16 cellular contexts compared by ENCODE assay signal in genomic region chr4:184456337-184456736, GRCh38. TPM values are rescaled to one million over a fixed set of nuclear protein-coding genes. Genes with fewer than 3 reads are reported as not detected.
A peak's percentile ranks its signal among the peaks of the same experiment; 100 is the strongest.
DNase-seq lines count a peak whose midpoint lies in the region; ATAC-seq and TF ChIP-seq lines count a peak whose summit lies in the region.
"Had no signal": no experiment of that assay in that cellular context is flagged by ENCODE, and none has a peak within 500 bp of the region (broad histone marks: within the 10 kb centered on the region; RNA-seq: fewer than 3 reads in every experiment).

No MANE protein-coding gene starts in this region.

- H2AFZ ChIP-seq in KMS-11 (ENCODE audit: low read depth) (no peak overlapping the region), OCI-LY7 (ENCODE audit: low read length) (no peak overlapping the region)

- H3K27ac ChIP-seq in KMS-11 (peak overlapping the region; percentile 68), OCI-LY7 (ENCODE audit: low read depth, low read length, poor library complexity, severe bottlenecking) (no peak overlapping the region)
- H3K27ac ChIP-seq: C4-2B, HL-60 had no signal

- H3K9me3 ChIP-seq in OCI-LY7 (ENCODE audit: low read length): no peaks in the 10 kb centered on the region
- H3K9me3 ChIP-seq: HAP-1 had no signal

- H3K9ac ChIP-seq in KMS-11: no peak overlapping the region

- no peaks in the 10 kb centered on the region for H3K27me3 ChIP-seq in KMS-11 (ENCODE audit: insufficient read depth, low read depth)

- H3K9me2 ChIP-seq in OCI-LY7 (ENCODE audit: insufficient read depth, low read length): no peaks in the 10 kb centered on the region

- H3K79me2 ChIP-seq in KMS-11 (ENCODE audit: insufficient read depth, low read depth): peaks cover 92% of the 10 kb centered on the region
- H3K79me2 ChIP-seq in OCI-LY7 (ENCODE audit: insufficient read depth, low read depth, low read length): peaks cover 87% of the 10 kb centered on the region

- H3K4me2 ChIP-seq in KMS-11 (peak overlapping the region; percentile 72; the same call in 1 of the 2 replicates), OCI-LY7 (ENCODE audit: low read length) (no peak overlapping the region)

- no peak for DNase-seq in activated CD8-positive, alpha-beta T cell treated with anti-CD3 and anti-CD28 coated beads for 36 hours
- DNase-seq in activated CD8-positive, alpha-beta T cell treated with anti-CD3 and anti-CD28 coated beads, Interleukin-2, amount 10 ng/mL, durations not matched to agents 7 days and 5 days: no peak
- DNase-seq in memory B cell (ENCODE audit: low spot score in 2 of 2) (no peak), OCI-LY7 (ENCODE audit: low spot score) (no peak), T1000 (lab: John Stamatoyannopoulos, UW) (no peak)
- DNase-seq: NCI-H1930; NCI-H69; NK-92 treated with Interleukin-12 subunit alpha and Interleukin-12 subunit beta, amount 100 ng/mL, for 24 hours; OCI-M1; SHP77 treated with DMSO at 0.1 percent for 48 hours had no signal

- peak overlapping the region; percentile 10 for H3K27ac Mint-ChIP-seq in activated CD8-positive, alpha-beta T cell treated with anti-CD3 and anti-CD28 coated beads for 36 hours
- no peak overlapping the region for H3K27ac Mint-ChIP-seq in activated CD8-positive, alpha-beta T cell treated with anti-CD3 and anti-CD28 coated beads, Interleukin-2, amount 10 ng/mL, durations not matched to agents 7 days and 5 days
- H3K27ac Mint-ChIP-seq in memory B cell: no peak overlapping the region
- peak overlapping the region; percentile 70 for H3K27ac Mint-ChIP-seq in stimulated activated memory B cell treated with anti-CD40 and anti-IgM and Interleukin-4, amounts not matched to agents 10 μg/mL and 1 μg/mL and 100 μg/mL, for 72 hours

- H3K36me3 ChIP-seq in KMS-11 (ENCODE audit: insufficient read depth) (no peaks in the 10 kb centered on the region), OCI-LY7 (ENCODE audit: insufficient read depth, low read length) (peaks cover 22% of the 10 kb centered on the region)
- H3K36me3 ChIP-seq: HAP-1 had no signal

- H3K36me3 Mint-ChIP-seq in activated CD8-positive, alpha-beta T cell treated with anti-CD3 and anti-CD28 coated beads for 36 hours (ENCODE audit: low read depth): peaks cover 24% of the 10 kb centered on the region
- H3K36me3 Mint-ChIP-seq in activated CD8-positive, alpha-beta T cell treated with anti-CD3 and anti-CD28 coated beads, Interleukin-2, amount 10 ng/mL, durations not matched to agents 7 days and 5 days (ENCODE audit: low read depth): peaks cover 36% of the 10 kb centered on the region
- H3K36me3 Mint-ChIP-seq in memory B cell: peaks cover 2% of the 10 kb centered on the region
- H3K36me3 Mint-ChIP-seq in stimulated activated memory B cell treated with anti-CD40 and anti-IgM and Interleukin-4, amounts not matched to agents 10 μg/mL and 1 μg/mL and 100 μg/mL, for 72 hours: peaks cover 31% of the 10 kb centered on the region

- H3K9me3 Mint-ChIP-seq in activated CD8-positive, alpha-beta T cell treated with anti-CD3 and anti-CD28 coated beads for 36 hours: no peaks in the 10 kb centered on the region
- H3K9me3 Mint-ChIP-seq in activated CD8-positive, alpha-beta T cell treated with anti-CD3 and anti-CD28 coated beads, Interleukin-2, amount 10 ng/mL, durations not matched to agents 7 days and 5 days (ENCODE audit: insufficient read depth): no peaks in the 10 kb centered on the region
- H3K9me3 Mint-ChIP-seq in memory B cell: no peaks in the 10 kb centered on the region
- H3K9me3 Mint-ChIP-seq in stimulated activated memory B cell treated with anti-CD40 and anti-IgM and Interleukin-4, amounts not matched to agents 10 μg/mL and 1 μg/mL and 100 μg/mL, for 72 hours: no peaks in the 10 kb centered on the region

- H3K4me3 ChIP-seq in KMS-11 (IDR thresholded peaks at IDR 0.05; ENCODE audit: insufficient read depth, low read depth, low read length): no peak overlapping the region
- no peak overlapping the region for H3K4me3 ChIP-seq in OCI-LY7 (ENCODE audit: low read depth, low read length, poor library complexity, severe bottlenecking)
- H3K4me3 ChIP-seq: HAP-1 had no signal

- ATAC-seq in activated CD8-positive, alpha-beta T cell treated with anti-CD3 and anti-CD28 coated beads for 36 hours: no peak
- ATAC-seq in activated CD8-positive, alpha-beta T cell treated with anti-CD3 and anti-CD28 coated beads, Interleukin-2, amount 10 ng/mL, durations not matched to agents 7 days and 5 days: no peak
- ATAC-seq in memory B cell (ENCODE audit: low read depth): no peak
- ATAC-seq in stimulated activated memory B cell treated with anti-CD40 and anti-IgM and Interleukin-4, amounts not matched to agents 10 μg/mL and 1 μg/mL and 100 μg/mL, for 72 hours: no peak
- ATAC-seq in HG03196 (IDR thresholded peaks at IDR 0.05; ENCODE audit: unreplicated experiment): no peak

- peaks cover 85% of the 10 kb centered on the region for H3K4me1 ChIP-seq in KMS-11 (ENCODE audit: low read depth, poor library complexity, severe bottlenecking)
- peaks cover 73% of the 10 kb centered on the region for H3K4me1 ChIP-seq in OCI-LY7 (ENCODE audit: insufficient read depth, low read length, poor library complexity, severe bottlenecking)
- H3K4me1 ChIP-seq: HAP-1 had no signal

- BruUV-seq in OCI-LY7 (replicated peaks; lab: Mats Ljungman, UMichigan): no TSS peak

- no peaks in the 10 kb centered on the region for H4K20me1 ChIP-seq in KMS-11 (ENCODE audit: insufficient read depth)
- peaks cover 30% of the 10 kb centered on the region; the same call in 1 of the 2 replicates for H4K20me1 ChIP-seq in OCI-LY7 (ENCODE audit: insufficient read depth, low read length)

- CTCF ChIA-PET in activated CD8-positive, alpha-beta T cell treated with anti-CD3 and anti-CD28 coated beads for 36 hours (lab: Charles Lee): no interaction called here
- CTCF ChIA-PET in activated CD8-positive, alpha-beta T cell treated with anti-CD3 and anti-CD28 coated beads, Interleukin-2, amount 10 ng/mL, durations not matched to agents 7 days and 5 days (lab: Charles Lee): no interaction called here
- CTCF ChIA-PET in OCI-LY7 (lab: Charles Lee; ENCODE audit: unreplicated experiment): interaction anchor here (1.0 to 1.3 kb wide), 2 partner anchors 9 to 15 kb away, joined by 3 read pairs; no protein-coding TSS in a partner anchor

- intact Hi-C loops in activated CD8-positive, alpha-beta T cell treated with anti-CD3 and anti-CD28 coated beads for 36 hours (cut with micrococcal nuclease): no loop called here
- intact Hi-C loops in OCI-LY7 (cut with micrococcal nuclease; ENCODE audit: unreplicated experiment): no loop called here

- no peaks in the 10 kb centered on the region for H3K27me3 Mint-ChIP-seq in activated CD8-positive, alpha-beta T cell treated with anti-CD3 and anti-CD28 coated beads for 36 hours
- no peaks in the 10 kb centered on the region for H3K27me3 Mint-ChIP-seq in activated CD8-positive, alpha-beta T cell treated with anti-CD3 and anti-CD28 coated beads, Interleukin-2, amount 10 ng/mL, durations not matched to agents 7 days and 5 days (ENCODE audit: low read depth)
- no peaks in the 10 kb centered on the region for H3K27me3 Mint-ChIP-seq in memory B cell
- H3K27me3 Mint-ChIP-seq in stimulated activated memory B cell treated with anti-CD40 and anti-IgM and Interleukin-4, amounts not matched to agents 10 μg/mL and 1 μg/mL and 100 μg/mL, for 72 hours: no peaks in the 10 kb centered on the region

- H3K4me1 Mint-ChIP-seq in activated CD8-positive, alpha-beta T cell treated with anti-CD3 and anti-CD28 coated beads for 36 hours (ENCODE audit: low read depth): peaks cover 82% of the 10 kb centered on the region
- peaks cover 76% of the 10 kb centered on the region for H3K4me1 Mint-ChIP-seq in activated CD8-positive, alpha-beta T cell treated with anti-CD3 and anti-CD28 coated beads, Interleukin-2, amount 10 ng/mL, durations not matched to agents 7 days and 5 days (ENCODE audit: low read depth)
- peaks cover 64% of the 10 kb centered on the region for H3K4me1 Mint-ChIP-seq in memory B cell
- peaks cover 92% of the 10 kb centered on the region for H3K4me1 Mint-ChIP-seq in stimulated activated memory B cell treated with anti-CD40 and anti-IgM and Interleukin-4, amounts not matched to agents 10 μg/mL and 1 μg/mL and 100 μg/mL, for 72 hours

- H3K4me3 Mint-ChIP-seq in activated CD8-positive, alpha-beta T cell treated with anti-CD3 and anti-CD28 coated beads for 36 hours: no peak overlapping the region
- H3K4me3 Mint-ChIP-seq in activated CD8-positive, alpha-beta T cell treated with anti-CD3 and anti-CD28 coated beads, Interleukin-2, amount 10 ng/mL, durations not matched to agents 7 days and 5 days: no peak overlapping the region
- peak overlapping the region; percentile 11 for H3K4me3 Mint-ChIP-seq in memory B cell
- H3K4me3 Mint-ChIP-seq in stimulated activated memory B cell treated with anti-CD40 and anti-IgM and Interleukin-4, amounts not matched to agents 10 μg/mL and 1 μg/mL and 100 μg/mL, for 72 hours: no peak overlapping the region

- POLR2A ChIA-PET in activated CD8-positive, alpha-beta T cell treated with anti-CD3 and anti-CD28 coated beads for 36 hours (lab: Charles Lee): no interaction called here
- POLR2A ChIA-PET in activated CD8-positive, alpha-beta T cell treated with anti-CD3 and anti-CD28 coated beads, Interleukin-2, amount 10 ng/mL, durations not matched to agents 7 days and 5 days (lab: Charles Lee): no interaction called here
- POLR2A ChIA-PET in OCI-LY7 (lab: Charles Lee): no interaction called here

- no peak for TF ChIP-seq CTCF in activated CD8-positive, alpha-beta T cell treated with anti-CD3 and anti-CD28 coated beads for 36 hours (IDR thresholded peaks at IDR 0.05)
- TF ChIP-seq CTCF in KMS-11 (conservative IDR thresholded peaks at IDR 0.05; ENCODE audit: low read depth, low read length) (no peak), OCI-LY7 (conservative IDR thresholded peaks at IDR 0.05; ENCODE audit: low read length) (no peak)

RNA-seq across cellular contexts. Expression of gene IRF2, which starts 18.0 kb away (rescaled TPM):
- 10 to 100 TPM; 48.1 to 56.4 TPM for total RNA-seq in activated CD8-positive, alpha-beta T cell treated with anti-CD3 and anti-CD28 coated beads for 36 hours
- 10 to 100 TPM; 59.7 to 65.3 TPM for total RNA-seq in activated CD8-positive, alpha-beta T cell treated with anti-CD3 and anti-CD28 coated beads, Interleukin-2, amount 10 ng/mL, durations not matched to agents 7 days and 5 days
- 29.7 and 32.3 TPM in 2 replicates for total RNA-seq in OCI-LY7 (2014; rRNA removed; shearing (Covaris generic))
- total RNA-seq in OCI-LY7 (2022): 31.8 and 37.8 TPM in 2 replicates

Comparison
In these comparisons a context has a peak if more than half of its experiments do, and no peak if none do; other contexts are left out.
1. H3K27ac Mint-ChIP-seq: peak in activated CD8-positive, alpha-beta T cell treated with anti-CD3 and anti-CD28 coated beads for 36 hours (single experiment) and stimulated activated memory B cell treated with anti-CD40 and anti-IgM and Interleukin-4, amounts not matched to agents 10 μg/mL and 1 μg/mL and 100 μg/mL, for 72 hours (single experiment); none in activated CD8-positive, alpha-beta T cell treated with anti-CD3 and anti-CD28 coated beads, Interleukin-2, amount 10 ng/mL, durations not matched to agents 7 days and 5 days (single experiment) and memory B cell (single experiment).